ENCODE assay signal across 15 cellular contexts in the genomic region with DNA sequence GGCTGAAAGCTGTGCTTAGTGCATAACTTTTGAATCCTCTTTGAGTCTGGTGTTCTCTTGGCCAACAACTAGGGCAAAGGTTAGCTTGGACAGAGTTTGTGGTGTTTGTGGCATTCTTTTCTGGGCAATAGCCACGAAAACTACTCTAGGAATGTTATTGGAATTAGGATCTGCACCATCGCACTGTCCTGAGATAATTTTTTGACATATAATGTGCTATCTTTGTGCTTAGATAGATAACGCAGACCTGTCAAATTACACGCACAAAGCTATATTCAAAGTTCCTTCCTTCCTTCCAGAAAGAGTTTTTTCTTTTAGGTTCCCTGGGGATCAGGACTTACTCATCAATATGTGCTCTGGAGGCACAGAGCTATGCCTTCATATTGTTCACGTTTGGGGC.
DNase-seq lines count a peak whose midpoint lies in the region; ATAC-seq and TF ChIP-seq lines count a peak whose summit lies in the region.
"Had no signal": no experiment of that assay in that cellular context is flagged by ENCODE, and none has a peak within 500 bp of the region (broad histone marks: within the 10 kb centered on the region; RNA-seq: fewer than 3 reads in every experiment).

No MANE protein-coding gene starts in this region.

- 49% methylated on average over 5 of the region's 5 CpGs for WGBS in hepatocyte (ENCODE audit: low lambda C conversion rate, missing lambda C conversion rate)

- H2AFZ ChIP-seq in hepatocyte = no peak overlapping the region

- H3K4me1 ChIP-seq in hepatocyte (ENCODE audit: insufficient read depth) = peaks cover 20% of the 10 kb centered on the region
- peaks cover 0 to 63% (median 50%) of the 10 kb centered on the region in 5 donors for H3K4me1 ChIP-seq in subcutaneous abdominal adipose tissue (ENCODE audit: control insufficient read depth in 5 of 5, insufficient read depth in 5 of 5, low read length in 5 of 5)

- ATAC-seq in GM18511 (IDR thresholded peaks at IDR 0.05; ENCODE audit: unreplicated experiment) (no peak), HG03135 (IDR thresholded peaks at IDR 0.05; ENCODE audit: unreplicated experiment) (no peak)

- no peaks in the 10 kb centered on the region for H3K9me2 ChIP-seq in hepatocyte (replicated peaks; ENCODE audit: insufficient read depth)

- DNase-seq in ELR (ENCODE audit: low read depth) = peak; percentile 54
- DNase-seq in SW480 (ENCODE audit: low spot score) = peak; percentile 49
- no peak for DNase-seq in hepatocyte (ENCODE audit: low spot score)
- DNase-seq in NCI-H748 treated with DMSO at 0.1 percent for 48 hours (lab: John Stamatoyannopoulos, UW) = no peak
- no peak for DNase-seq in NCI-H524 treated with DMSO at 0.1 percent for 48 hours (lab: John Stamatoyannopoulos, UW)
- DNase-seq: activated naive CD4-positive, alpha-beta T cell treated with anti-CD3 and anti-CD28 coated beads, Interleukin-2, amount 10 ng/mL, durations not matched to agents 7 days and 5 days; naive thymus-derived CD4-positive, alpha-beta T cell; NCI-H1436; NCI-H69; retina; SHP77 treated with DMSO at 0.1 percent for 48 hours had no signal

- no peak overlapping the region for H3K4me3 ChIP-seq in hepatocyte
- H3K4me3 ChIP-seq in subcutaneous abdominal adipose tissue (ENCODE audit: low read depth in 1 of 5, low read length in 5 of 5) = no peak overlapping the region
- H3K4me3 ChIP-seq: esophagus muscularis mucosa had no signal

- H4K20me1 ChIP-seq in hepatocyte (ENCODE audit: insufficient read depth, poor library complexity, severe bottlenecking) = no peaks in the 10 kb centered on the region

- peak overlapping the region in 2 of 5 donors; percentile 36 to 74 for H3K9ac ChIP-seq in subcutaneous abdominal adipose tissue (ENCODE audit: low read length in 5 of 5)

- no peaks in the 10 kb centered on the region for H3K9me3 ChIP-seq in hepatocyte (ENCODE audit: low read depth)
- H3K9me3 ChIP-seq in subcutaneous abdominal adipose tissue (ENCODE audit: control insufficient read depth in 5 of 5, low read length in 5 of 5) = no peaks in the 10 kb centered on the region
- H3K9me3 ChIP-seq: esophagus muscularis mucosa had no signal

- no peak for TF ChIP-seq CTCF in hepatocyte (IDR thresholded peaks at IDR 0.05; ENCODE audit: poor library complexity)

- peak overlapping the region; percentile 3 for H3K4me2 ChIP-seq in hepatocyte

- H3K36me3 ChIP-seq in hepatocyte (replicated peaks; ENCODE audit: insufficient read depth, low read depth) (no peaks in the 10 kb centered on the region), subcutaneous abdominal adipose tissue (ENCODE audit: control insufficient read depth in 5 of 5, insufficient read depth in 5 of 5, low read length in 5 of 5) (peaks cover 5 to 18% (median 10%) of the 10 kb centered on the region in 5 donors)

- H3K27ac ChIP-seq in hepatocyte (peak overlapping the region; percentile 25), subcutaneous abdominal adipose tissue (ENCODE audit: low read depth, low read length) (peak overlapping the region; percentile 89)
- H3K27ac ChIP-seq: esophagus muscularis mucosa had no signal

- H3K27me3 ChIP-seq in hepatocyte (no peaks in the 10 kb centered on the region), subcutaneous abdominal adipose tissue (ENCODE audit: control insufficient read depth in 5 of 5, insufficient read depth in 4 of 5, low read length in 5 of 5) (no peaks in the 10 kb centered on the region)
- H3K27me3 ChIP-seq: esophagus muscularis mucosa had no signal

- H3K79me2 ChIP-seq in hepatocyte = peaks cover 43% of the 10 kb centered on the region

Comparison
In these comparisons a context has a peak if more than half of its experiments do, and no peak if none do; other contexts are left out.
1. DNase-seq: peak in ELR (single experiment) and SW480 (single experiment); none in hepatocyte (single experiment), NCI-H748 treated with DMSO at 0.1 percent for 48 hours (single experiment) and NCI-H524 treated with DMSO at 0.1 percent for 48 hours (single experiment).